1 cellular context compared by ENCODE assay signal in the genomic region with DNA sequence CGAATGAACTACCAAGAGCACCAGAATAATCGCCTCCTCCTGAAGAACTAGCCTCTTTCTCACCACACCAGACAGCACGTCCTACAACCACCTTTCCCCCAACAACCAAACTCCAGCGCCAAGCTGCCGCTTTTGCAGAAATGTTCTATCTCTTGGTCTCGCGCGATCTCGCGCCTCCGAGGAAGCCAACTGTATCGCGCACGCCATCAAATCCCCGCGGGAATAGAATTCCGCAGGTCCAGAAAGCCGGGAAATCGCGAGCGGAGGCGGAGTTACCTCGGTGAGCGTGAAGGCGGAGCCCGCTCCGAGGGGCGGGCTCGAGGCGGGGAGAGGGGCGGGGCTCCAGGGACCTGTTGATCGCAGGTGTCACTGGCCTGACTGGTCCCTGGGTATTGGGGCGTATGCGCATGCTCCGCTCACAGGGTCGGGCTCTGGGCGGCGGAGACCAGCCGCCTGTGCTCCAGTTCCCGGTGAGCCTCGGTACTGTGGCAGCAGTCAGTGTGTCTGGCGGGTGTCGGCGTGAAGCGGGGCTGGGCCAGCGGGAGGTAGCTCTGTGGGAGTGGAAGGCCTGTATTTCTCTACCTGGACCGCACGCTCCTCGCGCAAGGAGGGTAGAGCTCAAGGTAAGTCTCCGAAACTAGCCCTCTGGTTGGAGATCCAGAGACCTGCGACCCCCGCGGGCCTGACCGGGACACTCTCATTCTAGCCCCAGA.
A peak's percentile ranks its signal among the peaks of the same experiment; 100 is the strongest.
TF ChIP-seq lines count a peak whose summit lies in the region.

A gene (plus strand): TSS at position 463 of the 713 bp plus-strand sequence. CDS start 27,047 bp downstream, outside the sequence.

TF ChIP-seq in HepG2, 621 proteins besides CTCF, POLR2A, EP300 and RAD21 (continued from another document and continues in another):
- TF ChIP-seq, protein P1, sequence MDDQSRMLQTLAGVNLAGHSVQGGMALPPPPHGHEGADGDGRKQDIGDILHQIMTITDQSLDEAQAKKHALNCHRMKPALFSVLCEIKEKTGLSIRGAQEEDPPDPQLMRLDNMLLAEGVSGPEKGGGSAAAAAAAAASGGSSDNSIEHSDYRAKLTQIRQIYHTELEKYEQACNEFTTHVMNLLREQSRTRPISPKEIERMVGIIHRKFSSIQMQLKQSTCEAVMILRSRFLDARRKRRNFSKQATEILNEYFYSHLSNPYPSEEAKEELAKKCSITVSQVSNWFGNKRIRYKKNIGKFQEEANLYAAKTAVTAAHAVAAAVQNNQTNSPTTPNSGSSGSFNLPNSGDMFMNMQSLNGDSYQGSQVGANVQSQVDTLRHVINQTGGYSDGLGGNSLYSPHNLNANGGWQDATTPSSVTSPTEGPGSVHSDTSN (CRISPR knock-in tag; IDR thresholded peaks at IDR 0.05; ENCODE audit: borderline replicate concordance): 0 out of 2 replicates have a peak, but pooled peaks have one; percentile 15
- peak; percentile 70; the same call in 1 of the 2 replicates for TF ChIP-seq EHMT2 (IDR thresholded peaks at IDR 0.05; ENCODE audit: borderline replicate concordance, low read depth, low read length)
- no peak; the same call in 1 of the 2 replicates for TF ChIP-seq ZNF713 (CRISPR knock-in tag; IDR thresholded peaks at IDR 0.05)
- TF ChIP-seq ZNF136 (CRISPR knock-in tag; IDR thresholded peaks at IDR 0.05; ENCODE audit: low read depth): no peak
- TF ChIP-seq, protein P2, sequence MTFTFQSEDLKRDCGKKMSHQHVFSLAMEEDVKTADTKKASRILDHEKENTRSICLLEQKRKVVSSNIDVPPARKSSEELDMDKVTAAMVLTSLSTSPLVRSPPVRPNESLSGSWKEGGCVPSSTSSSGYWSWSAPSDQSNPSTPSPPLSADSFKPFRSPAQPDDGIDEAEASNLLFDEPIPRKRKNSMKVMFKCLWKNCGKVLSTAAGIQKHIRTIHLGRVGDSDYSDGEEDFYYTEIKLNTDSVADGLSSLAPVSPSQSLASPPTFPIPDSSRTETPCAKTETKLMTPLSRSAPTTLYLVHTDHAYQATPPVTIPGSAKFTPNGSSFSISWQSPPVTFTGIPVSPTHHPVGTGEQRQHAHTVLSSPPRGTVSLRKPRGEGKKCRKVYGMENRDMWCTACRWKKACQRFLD (CRISPR knock-in tag; IDR thresholded peaks at IDR 0.05; ENCODE audit: borderline replicate concordance): peak; percentile 67; the same call in 1 of the 2 replicates
- TF ChIP-seq, protein P3, sequence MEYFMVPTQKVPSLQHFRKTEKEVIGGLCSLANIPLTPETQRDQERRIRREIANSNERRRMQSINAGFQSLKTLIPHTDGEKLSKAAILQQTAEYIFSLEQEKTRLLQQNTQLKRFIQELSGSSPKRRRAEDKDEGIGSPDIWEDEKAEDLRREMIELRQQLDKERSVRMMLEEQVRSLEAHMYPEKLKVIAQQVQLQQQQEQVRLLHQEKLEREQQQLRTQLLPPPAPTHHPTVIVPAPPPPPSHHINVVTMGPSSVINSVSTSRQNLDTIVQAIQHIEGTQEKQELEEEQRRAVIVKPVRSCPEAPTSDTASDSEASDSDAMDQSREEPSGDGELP (IDR thresholded peaks at IDR 0.05; ENCODE audit: borderline replicate concordance, low read depth): 0 out of 2 replicates have a peak, but pooled peaks have one; percentile 24
- TF ChIP-seq TCF7 (IDR thresholded peaks at IDR 0.05; ENCODE audit: low read depth): no peak
- TF ChIP-seq TGIF2 (CRISPR knock-in tag; IDR thresholded peaks at IDR 0.05): no peak
- peak; percentile 75 for TF ChIP-seq TBX2 (CRISPR knock-in tag; IDR thresholded peaks at IDR 0.05; ENCODE audit: borderline replicate concordance)
- TF ChIP-seq ZKSCAN8 (CRISPR knock-in tag; IDR thresholded peaks at IDR 0.05; ENCODE audit: borderline replicate concordance): peak; percentile 31; the same call in 1 of the 2 replicates
- TF ChIP-seq FIP1L1 (IDR thresholded peaks at IDR 0.05; ENCODE audit: borderline replicate concordance, insufficient read depth, low read depth, low read length): no peak
- peak; percentile 16; the same call in 1 of the 2 replicates for TF ChIP-seq ZNF230 (CRISPR knock-in tag; IDR thresholded peaks at IDR 0.05)
- TF ChIP-seq, protein P4, sequence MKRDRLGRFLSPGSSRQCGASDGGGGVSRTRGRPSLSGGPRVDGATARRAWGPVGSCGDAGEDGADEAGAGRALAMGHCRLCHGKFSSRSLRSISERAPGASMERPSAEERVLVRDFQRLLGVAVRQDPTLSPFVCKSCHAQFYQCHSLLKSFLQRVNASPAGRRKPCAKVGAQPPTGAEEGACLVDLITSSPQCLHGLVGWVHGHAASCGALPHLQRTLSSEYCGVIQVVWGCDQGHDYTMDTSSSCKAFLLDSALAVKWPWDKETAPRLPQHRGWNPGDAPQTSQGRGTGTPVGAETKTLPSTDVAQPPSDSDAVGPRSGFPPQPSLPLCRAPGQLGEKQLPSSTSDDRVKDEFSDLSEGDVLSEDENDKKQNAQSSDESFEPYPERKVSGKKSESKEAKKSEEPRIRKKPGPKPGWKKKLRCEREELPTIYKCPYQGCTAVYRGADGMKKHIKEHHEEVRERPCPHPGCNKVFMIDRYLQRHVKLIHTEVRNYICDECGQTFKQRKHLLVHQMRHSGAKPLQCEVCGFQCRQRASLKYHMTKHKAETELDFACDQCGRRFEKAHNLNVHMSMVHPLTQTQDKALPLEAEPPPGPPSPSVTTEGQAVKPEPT (CRISPR knock-in tag; IDR thresholded peaks at IDR 0.05; ENCODE audit: low read depth): no peak; the same call in 1 of the 2 replicates
- peak; percentile 67; the same call in 1 of the 2 replicates for TF ChIP-seq ZNF709 (CRISPR knock-in tag; IDR thresholded peaks at IDR 0.05)
- no peak for TF ChIP-seq CBFB (CRISPR knock-in tag; IDR thresholded peaks at IDR 0.05)
- TF ChIP-seq, protein P5, sequence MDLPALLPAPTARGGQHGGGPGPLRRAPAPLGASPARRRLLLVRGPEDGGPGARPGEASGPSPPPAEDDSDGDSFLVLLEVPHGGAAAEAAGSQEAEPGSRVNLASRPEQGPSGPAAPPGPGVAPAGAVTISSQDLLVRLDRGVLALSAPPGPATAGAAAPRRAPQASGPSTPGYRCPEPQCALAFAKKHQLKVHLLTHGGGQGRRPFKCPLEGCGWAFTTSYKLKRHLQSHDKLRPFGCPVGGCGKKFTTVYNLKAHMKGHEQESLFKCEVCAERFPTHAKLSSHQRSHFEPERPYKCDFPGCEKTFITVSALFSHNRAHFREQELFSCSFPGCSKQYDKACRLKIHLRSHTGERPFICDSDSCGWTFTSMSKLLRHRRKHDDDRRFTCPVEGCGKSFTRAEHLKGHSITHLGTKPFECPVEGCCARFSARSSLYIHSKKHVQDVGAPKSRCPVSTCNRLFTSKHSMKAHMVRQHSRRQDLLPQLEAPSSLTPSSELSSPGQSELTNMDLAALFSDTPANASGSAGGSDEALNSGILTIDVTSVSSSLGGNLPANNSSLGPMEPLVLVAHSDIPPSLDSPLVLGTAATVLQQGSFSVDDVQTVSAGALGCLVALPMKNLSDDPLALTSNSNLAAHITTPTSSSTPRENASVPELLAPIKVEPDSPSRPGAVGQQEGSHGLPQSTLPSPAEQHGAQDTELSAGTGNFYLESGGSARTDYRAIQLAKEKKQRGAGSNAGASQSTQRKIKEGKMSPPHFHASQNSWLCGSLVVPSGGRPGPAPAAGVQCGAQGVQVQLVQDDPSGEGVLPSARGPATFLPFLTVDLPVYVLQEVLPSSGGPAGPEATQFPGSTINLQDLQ (CRISPR knock-in tag; IDR thresholded peaks at IDR 0.05): no peak; the same call in 1 of the 2 replicates
- TF ChIP-seq AGO1 (IDR thresholded peaks at IDR 0.05; ENCODE audit: low read depth, low read length, poor library complexity, severe bottlenecking): no peak
- TF ChIP-seq ZNF839 (CRISPR knock-in tag; IDR thresholded peaks at IDR 0.05; ENCODE audit: borderline replicate concordance): peak; percentile 73; the same call in 1 of the 2 replicates
- TF ChIP-seq ZNF207 (IDR thresholded peaks at IDR 0.05; ENCODE audit: borderline replicate concordance): no peak
- TF ChIP-seq ZNF30 (CRISPR knock-in tag; IDR thresholded peaks at IDR 0.05): no peak
- no peak for TF ChIP-seq SOX6 (IDR thresholded peaks at IDR 0.05)
- peak; percentile 52 for TF ChIP-seq SOX6 (CRISPR knock-in tag; IDR thresholded peaks at IDR 0.05)
- TF ChIP-seq HNRNPK (IDR thresholded peaks at IDR 0.05; ENCODE audit: low read depth, low read length, poor library complexity, severe bottlenecking): no peak
- no peak for TF ChIP-seq FOXK2 (IDR thresholded peaks at IDR 0.05)
- peak; percentile 34; the same call in 1 of the 2 replicates for TF ChIP-seq ZSCAN25 (CRISPR knock-in tag; IDR thresholded peaks at IDR 0.05)
- peak; percentile 54; the same call in 1 of the 2 replicates for TF ChIP-seq RCOR2 (CRISPR knock-in tag; IDR thresholded peaks at IDR 0.05)
- peak; percentile 72; the same call in 1 of the 2 replicates for TF ChIP-seq ZNF235 (CRISPR knock-in tag; IDR thresholded peaks at IDR 0.05; ENCODE audit: borderline replicate concordance)
- no peak for TF ChIP-seq ZNF264 (CRISPR knock-in tag; IDR thresholded peaks at IDR 0.05)
- no peak for TF ChIP-seq ADNP (CRISPR knock-in tag; IDR thresholded peaks at IDR 0.05)
- no peak for TF ChIP-seq HHEX (CRISPR knock-in tag; IDR thresholded peaks at IDR 0.05)
- TF ChIP-seq, protein P6, sequence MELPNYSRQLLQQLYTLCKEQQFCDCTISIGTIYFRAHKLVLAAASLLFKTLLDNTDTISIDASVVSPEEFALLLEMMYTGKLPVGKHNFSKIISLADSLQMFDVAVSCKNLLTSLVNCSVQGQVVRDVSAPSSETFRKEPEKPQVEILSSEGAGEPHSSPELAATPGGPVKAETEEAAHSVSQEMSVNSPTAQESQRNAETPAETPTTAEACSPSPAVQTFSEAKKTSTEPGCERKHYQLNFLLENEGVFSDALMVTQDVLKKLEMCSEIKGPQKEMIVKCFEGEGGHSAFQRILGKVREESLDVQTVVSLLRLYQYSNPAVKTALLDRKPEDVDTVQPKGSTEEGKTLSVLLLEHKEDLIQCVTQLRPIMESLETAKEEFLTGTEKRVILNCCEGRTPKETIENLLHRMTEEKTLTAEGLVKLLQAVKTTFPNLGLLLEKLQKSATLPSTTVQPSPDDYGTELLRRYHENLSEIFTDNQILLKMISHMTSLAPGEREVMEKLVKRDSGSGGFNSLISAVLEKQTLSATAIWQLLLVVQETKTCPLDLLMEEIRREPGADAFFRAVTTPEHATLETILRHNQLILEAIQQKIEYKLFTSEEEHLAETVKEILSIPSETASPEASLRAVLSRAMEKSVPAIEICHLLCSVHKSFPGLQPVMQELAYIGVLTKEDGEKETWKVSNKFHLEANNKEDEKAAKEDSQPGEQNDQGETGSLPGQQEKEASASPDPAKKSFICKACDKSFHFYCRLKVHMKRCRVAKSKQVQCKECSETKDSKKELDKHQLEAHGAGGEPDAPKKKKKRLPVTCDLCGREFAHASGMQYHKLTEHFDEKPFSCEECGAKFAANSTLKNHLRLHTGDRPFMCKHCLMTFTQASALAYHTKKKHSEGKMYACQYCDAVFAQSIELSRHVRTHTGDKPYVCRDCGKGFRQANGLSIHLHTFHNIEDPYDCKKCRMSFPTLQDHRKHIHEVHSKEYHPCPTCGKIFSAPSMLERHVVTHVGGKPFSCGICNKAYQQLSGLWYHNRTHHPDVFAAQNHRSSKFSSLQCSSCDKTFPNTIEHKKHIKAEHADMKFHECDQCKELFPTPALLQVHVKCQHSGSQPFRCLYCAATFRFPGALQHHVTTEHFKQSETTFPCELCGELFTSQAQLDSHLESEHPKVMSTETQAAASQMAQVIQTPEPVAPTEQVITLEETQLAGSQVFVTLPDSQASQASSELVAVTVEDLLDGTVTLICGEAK (IDR thresholded peaks at IDR 0.05): no peak
- TF ChIP-seq, protein P6 (CRISPR knock-in tag; IDR thresholded peaks at IDR 0.05): peak; percentile 69
- no peak for TF ChIP-seq ZBTB7A (CRISPR knock-in tag; IDR thresholded peaks at IDR 0.05)
- TF ChIP-seq, protein P7, sequence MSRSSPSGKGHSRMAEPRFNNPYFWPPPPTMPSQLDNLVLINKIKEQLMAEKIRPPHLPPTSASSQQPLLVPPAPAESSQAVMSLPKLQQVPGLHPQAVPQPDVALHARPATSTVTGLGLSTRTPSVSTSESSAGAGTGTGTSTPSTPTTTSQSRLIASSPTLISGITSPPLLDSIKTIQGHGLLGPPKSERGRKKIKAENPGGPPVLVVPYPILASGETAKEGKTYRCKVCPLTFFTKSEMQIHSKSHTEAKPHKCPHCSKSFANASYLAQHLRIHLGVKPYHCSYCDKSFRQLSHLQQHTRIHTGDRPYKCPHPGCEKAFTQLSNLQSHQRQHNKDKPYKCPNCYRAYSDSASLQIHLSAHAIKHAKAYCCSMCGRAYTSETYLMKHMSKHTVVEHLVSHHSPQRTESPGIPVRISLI (CRISPR knock-in tag; IDR thresholded peaks at IDR 0.05; ENCODE audit: borderline replicate concordance): no peak
- TF ChIP-seq PITX1 (CRISPR knock-in tag; IDR thresholded peaks at IDR 0.05): peak; percentile 52; the same call in 1 of the 2 replicates
- no peak for TF ChIP-seq XRCC5 (optimal IDR thresholded peaks at IDR 0.05; ENCODE audit: low read length)
